8 cellular contexts compared by ENCODE assay signal in genomic region chr12:121811434-121812319, GRCh38. TPM values are rescaled to one million over a fixed set of nuclear protein-coding genes. Genes with fewer than 3 reads are reported as not detected.
DNase-seq lines count a peak whose midpoint lies in the region; ATAC-seq and TF ChIP-seq lines count a peak whose summit lies in the region.

No MANE protein-coding gene starts in this region.

- intact Hi-C loops in activated CD8-positive, alpha-beta T cell treated with anti-CD3 and anti-CD28 coated beads for 36 hours (cut with micrococcal nuclease): loop anchor here (2.0 kb wide), 1 partner anchor 17 kb away; no protein-coding TSS in a partner anchor
- intact Hi-C loops in lower lobe of right lung (cut with DNase I): no loop called here

- CTCF ChIA-PET in activated CD8-positive, alpha-beta T cell treated with anti-CD3 and anti-CD28 coated beads for 36 hours (lab: Charles Lee): interaction anchor here (0.7 to 13.5 kb wide), 28 partner anchors 9 to 193 kb away, joined by 3 to 698 read pairs (median 6); partner anchors contain the start of genes CFAP251, PSMD9, RHOF and SETD1B

- peak overlapping the region; percentile 74 for H3K4me3 ChIP-seq in lower lobe of right lung

- no peaks in the 10 kb centered on the region for H3K27me3 Mint-ChIP-seq in activated CD8-positive, alpha-beta T cell treated with anti-CD3 and anti-CD28 coated beads for 36 hours
- no peaks in the 10 kb centered on the region for H3K27me3 Mint-ChIP-seq in effector memory CD8-positive, alpha-beta T cell

- no peaks in the 10 kb centered on the region for H3K27me3 ChIP-seq in lower lobe of right lung (ENCODE audit: low read depth)

- H3K9me3 ChIP-seq in lower lobe of right lung: no peaks in the 10 kb centered on the region

- H3K4me3 Mint-ChIP-seq in activated CD8-positive, alpha-beta T cell treated with anti-CD3 and anti-CD28 coated beads for 36 hours: peak overlapping the region; percentile 74
- H3K4me3 Mint-ChIP-seq in effector memory CD8-positive, alpha-beta T cell: peak overlapping the region; percentile 83 to 88

- POLR2A ChIA-PET in activated CD8-positive, alpha-beta T cell treated with anti-CD3 and anti-CD28 coated beads for 36 hours (lab: Charles Lee): interaction anchor here (0.9 to 25.9 kb wide), 8 partner anchors 8 to 100 kb away, joined by 3 to 683 read pairs (median 4); partner anchors contain the start of genes RHOF, SETD1B and TMEM120B

- peaks cover 69% of the 10 kb centered on the region for H3K36me3 ChIP-seq in lower lobe of right lung

- peaks cover 47% of the 10 kb centered on the region for H3K4me1 ChIP-seq in lower lobe of right lung

- TF ChIP-seq CTCF in activated CD8-positive, alpha-beta T cell treated with anti-CD3 and anti-CD28 coated beads for 36 hours (IDR thresholded peaks at IDR 0.05): peak; percentile 99
- TF ChIP-seq CTCF in lower lobe of right lung (IDR thresholded peaks at IDR 0.05): peak; percentile 99

- H3K9me3 Mint-ChIP-seq in activated CD8-positive, alpha-beta T cell treated with anti-CD3 and anti-CD28 coated beads for 36 hours: no peaks in the 10 kb centered on the region
- no peaks in the 10 kb centered on the region for H3K9me3 Mint-ChIP-seq in effector memory CD8-positive, alpha-beta T cell

- peak overlapping the region; percentile 79 for H3K27ac Mint-ChIP-seq in activated CD8-positive, alpha-beta T cell treated with anti-CD3 and anti-CD28 coated beads for 36 hours
- peak overlapping the region; percentile 83 to 92 for H3K27ac Mint-ChIP-seq in effector memory CD8-positive, alpha-beta T cell

- ATAC-seq in HG03097 (IDR thresholded peaks at IDR 0.05; ENCODE audit: low FRiP score, unreplicated experiment) (peak; percentile 52), lower lobe of right lung (peak; percentile 94 to 95)
- peak; percentile 84 for ATAC-seq in activated CD8-positive, alpha-beta T cell treated with anti-CD3 and anti-CD28 coated beads for 36 hours
- peak; percentile 89 for ATAC-seq in effector memory CD8-positive, alpha-beta T cell (replicated peaks)

- peaks cover 37% of the 10 kb centered on the region for H3K4me1 Mint-ChIP-seq in activated CD8-positive, alpha-beta T cell treated with anti-CD3 and anti-CD28 coated beads for 36 hours (ENCODE audit: low read depth)
- peaks cover 38 to 53% of the 10 kb centered on the region in 2 donors for H3K4me1 Mint-ChIP-seq in effector memory CD8-positive, alpha-beta T cell (ENCODE audit: low read depth in 2 of 2)

- peak overlapping the region; percentile 65 for H3K27ac ChIP-seq in lower lobe of right lung

- DNase-seq in SIG-M5 treated with dmso at 0.1 percent for 504 hours (lab: John Stamatoyannopoulos, UW; ENCODE audit: unreplicated experiment) (peak; percentile 73), SIG-M5 (lab: John Stamatoyannopoulos, UW) (no peak), NCI-H526 (lab: John Stamatoyannopoulos, UW) (peak; percentile 23 to 79), lower lobe of right lung (peak; percentile 83)
- DNase-seq in activated CD8-positive, alpha-beta T cell treated with anti-CD3 and anti-CD28 coated beads for 36 hours: peak; percentile 67
- DNase-seq in effector memory CD8-positive, alpha-beta T cell: peak; percentile 68 to 74 (median 74)
- DNase-seq in stimulated activated naive CD4-positive, alpha-beta T cell treated with Interleukin-2 at 50 U/mL for 16 hours (lab: John Stamatoyannopoulos, UW): peak; percentile 32

- H3K36me3 Mint-ChIP-seq in activated CD8-positive, alpha-beta T cell treated with anti-CD3 and anti-CD28 coated beads for 36 hours (ENCODE audit: low read depth): peaks cover 56% of the 10 kb centered on the region
- peaks cover 79% of the 10 kb centered on the region for H3K36me3 Mint-ChIP-seq in effector memory CD8-positive, alpha-beta T cell (ENCODE audit: insufficient read depth)

RNA-seq across cellular contexts. Expression of gene SETD1B, which starts 7.9 kb away (rescaled TPM):
- total RNA-seq in activated CD8-positive, alpha-beta T cell treated with anti-CD3 and anti-CD28 coated beads for 36 hours: 10 to 100 TPM; 13.3 TPM
- 19.7 TPM for total RNA-seq in lower lobe of right lung

RNA-seq across cellular contexts. Expression of gene RHOF, which starts 18.2 kb away (rescaled TPM):
- 100 to 1,000 TPM; 108 to 116 TPM for total RNA-seq in activated CD8-positive, alpha-beta T cell treated with anti-CD3 and anti-CD28 coated beads for 36 hours
- total RNA-seq in lower lobe of right lung: 28.7 TPM

RNA-seq across cellular contexts. Expression of gene HPD, which starts 47.0 kb away (rescaled TPM):
- not detected for total RNA-seq in activated CD8-positive, alpha-beta T cell treated with anti-CD3 and anti-CD28 coated beads for 36 hours
- total RNA-seq in lower lobe of right lung: 2.5 TPM
